In genomic region chr19:39362682-39363657, GRCh38 we compare ENCODE assay signal across 9 cellular contexts. TPM values are rescaled to one million over a fixed set of nuclear protein-coding genes. Genes with fewer than 3 reads are reported as not detected.
DNase-seq lines count a peak whose midpoint lies in the region; FAIRE-seq and TF ChIP-seq lines count a peak whose summit lies in the region.
"Had no signal": no experiment of that assay in that cellular context is flagged by ENCODE, and none has a peak within 500 bp of the region (broad histone marks: within the 10 kb centered on the region; RNA-seq: fewer than 3 reads in every experiment).

No MANE protein-coding gene starts in this region.

- no peak overlapping the region for H3K4me3 Mint-ChIP-seq in nephron

- peak overlapping the region; percentile 79 to 90 (median 87) for H3K27ac Mint-ChIP-seq in nephron

- peak; percentile 21 for DNase-seq in Daoy (ENCODE audit: low read depth)
- no peak for DNase-seq in breast epithelium (ENCODE audit: low spot score in 2 of 2)
- no peak for DNase-seq in BE2C
- DNase-seq in GM19239 (ENCODE audit: insufficient read length, low spot score), result no peak
- no peak for DNase-seq in pons (ENCODE audit: low spot score)
- DNase-seq: activated gamma-delta T cell treated with Interleukin-2 at 50 U/mL for 16 hours, NCI-H748 treated with DMSO at 0.1 percent for 48 hours had no signal

- H3K4me3 ChIP-seq in breast epithelium (peak overlapping the region in 1 of 3 donors; percentile 1), BE2C (ENCODE audit: low read depth, low read length) (no peak overlapping the region)
- H3K4me3 ChIP-seq: ovary had no signal

- peak overlapping the region; percentile 63 to 95 for H3K27ac ChIP-seq in breast epithelium

- peaks cover under 1% of the 10 kb centered on the region for H3K27me3 Mint-ChIP-seq in nephron (ENCODE audit: low read depth)

- H3K27me3 ChIP-seq in breast epithelium (no peaks in the 10 kb centered on the region), BE2C (no peaks in the 10 kb centered on the region)
- H3K27me3 ChIP-seq: ovary had no signal

- no peaks in the 10 kb centered on the region for H3K4me1 ChIP-seq in breast epithelium
- no peaks in the 10 kb centered on the region for H3K4me1 ChIP-seq in BE2C

- TF ChIP-seq CTCF in breast epithelium (IDR thresholded peaks at IDR 0.05) (no peak), nephron (IDR thresholded peaks at IDR 0.05; ENCODE audit: unreplicated experiment in 3 of 3) (no peak), BE2C (IDR thresholded peaks at IDR 0.05; ENCODE audit: low read depth, low read length) (no peak)

- FAIRE-seq in GM19239 (lab: Jason Lieb, UNC), result no peak

- H3K36me3 ChIP-seq in breast epithelium (no peaks in the 10 kb centered on the region), BE2C (peaks cover 36% of the 10 kb centered on the region)
- H3K36me3 ChIP-seq: ovary had no signal

- no peaks in the 10 kb centered on the region for H3K9me3 Mint-ChIP-seq in nephron

- no peak for TF ChIP-seq POLR2A in breast epithelium (IDR thresholded peaks at IDR 0.05)

- peaks cover 65% of the 10 kb centered on the region for H3K36me3 Mint-ChIP-seq in nephron (ENCODE audit: low read depth)

- no peaks in the 10 kb centered on the region for H3K9me3 ChIP-seq in breast epithelium
- H3K9me3 ChIP-seq in BE2C, result no peaks in the 10 kb centered on the region
- H3K9me3 ChIP-seq: ovary had no signal

- H3K4me1 Mint-ChIP-seq in nephron, result peaks cover 18% of the 10 kb centered on the region

- intact Hi-C loops in breast epithelium (cut with DNase I; ENCODE audit: low total_unique reads), result no loop called here

RNA-seq across cellular contexts. Expression of gene SAMD4B, which starts 20.7 kb away (rescaled TPM):
- total RNA-seq in Daoy (2014; rRNA removed; shearing (Covaris generic)), result 55.0 and 57.4 TPM in 2 replicates
- total RNA-seq in breast epithelium, result 10 to 100 TPM; 57.4 to 65.2 (median 59.7) TPM
- polyA plus RNA-seq in BE2C (2012; ENCODE audit: insufficient read depth, insufficient read length, low read depth), result 169 TPM

RNA-seq across cellular contexts. Expression of gene GMFG, which starts 27.1 kb away (rescaled TPM):
- total RNA-seq in Daoy (2014; rRNA removed; shearing (Covaris generic)), result 0.23 and 0.83 TPM in 2 replicates
- 10 to 100 TPM; 21.7 to 47.5 (median 26.6) TPM for total RNA-seq in breast epithelium
- polyA plus RNA-seq in BE2C (2012; ENCODE audit: insufficient read depth, insufficient read length, low read depth), result not detected

RNA-seq across cellular contexts. Expression of gene PAF1, which starts 27.9 kb away (rescaled TPM):
- total RNA-seq in Daoy (2014; rRNA removed; shearing (Covaris generic)), result 43.2 and 56.7 TPM in 2 replicates
- 10 to 100 TPM; 41.3 to 49.5 (median 45.2) TPM for total RNA-seq in breast epithelium
- polyA plus RNA-seq in BE2C (2012; ENCODE audit: insufficient read depth, insufficient read length, low read depth), result 130 TPM

RNA-seq across cellular contexts. Expression of gene MED29, which starts 28.2 kb away (rescaled TPM):
- total RNA-seq in Daoy (2014; rRNA removed; shearing (Covaris generic)), result 20.7 and 41.1 TPM in 2 replicates
- total RNA-seq in breast epithelium, result 10 to 100 TPM; 36.6 to 49.5 (median 47.3) TPM
- polyA plus RNA-seq in BE2C (2012; ENCODE audit: insufficient read depth, insufficient read length, low read depth), result 101 TPM

RNA-seq across cellular contexts. Expression of gene LRFN1, which starts 42.3 kb away (rescaled TPM):
- 0.65 and 0.74 TPM in 2 replicates for total RNA-seq in Daoy (2014; rRNA removed; shearing (Covaris generic))
- total RNA-seq in breast epithelium, result under 1 TPM; 0.16 to 0.66 (median 0.59) TPM
- polyA plus RNA-seq in BE2C (2012; ENCODE audit: insufficient read depth, insufficient read length, low read depth), result 6.3 TPM

Comparison
In these comparisons a context has a peak if more than half of its experiments do, and no peak if none do; other contexts are left out.
1. RNA of gene GMFG, which starts 27.1 kb away (total RNA-seq): 21.7 to 47.5 TPM in breast epithelium; 0.23 to 0.83 TPM in Daoy; every median in the first group is over 10 times any median in the second.